Comparison of ENCODE assay signal across 8 cellular contexts in genomic region chr3:53806182-53807116, GRCh38. TPM values are rescaled to one million over a fixed set of nuclear protein-coding genes. Genes with fewer than 3 reads are reported as not detected.
DNase-seq lines count a peak whose midpoint lies in the region; ATAC-seq, FAIRE-seq and TF ChIP-seq lines count a peak whose summit lies in the region.
"Had no signal": no experiment of that assay in that cellular context is flagged by ENCODE, and none has a peak within 500 bp of the region (broad histone marks: within the 10 kb centered on the region; RNA-seq: fewer than 3 reads in every experiment).

No MANE protein-coding gene starts in this region.

- peak; percentile 89 for FAIRE-seq in islet of Langerhans (lab: Jason Lieb, UNC)

- no peak for TF ChIP-seq EP300 in transverse colon (IDR thresholded peaks at IDR 0.05; ENCODE audit: low read depth)

- peak; percentile 46 for DNase-seq in SW480 (ENCODE audit: low spot score)
- peak; percentile 65 for DNase-seq in transverse colon
- DNase-seq in HuH-7 (ENCODE audit: low spot score) = no peak
- DNase-seq in SW 1271 (lab: John Stamatoyannopoulos, UW) = no peak
- DNase-seq: WERI-Rb-1 had no signal

- H3K27ac ChIP-seq in transverse colon = peak overlapping the region in 3 of 4 donors; percentile 19 to 65 (median 42)
- H3K27ac ChIP-seq: WERI-Rb-1 had no signal

- 43 to 63% methylated on average over 4 to 10 of the region's 10 CpGs for WGBS in transverse colon (ENCODE audit: low coverage in 1 of 2), 2 donors

- TF ChIP-seq CTCF in transverse colon (IDR thresholded peaks at IDR 0.05) = no peak

- H3K9me3 ChIP-seq in transverse colon = no peaks in the 10 kb centered on the region

- H3K4me1 ChIP-seq in transverse colon = peaks cover 0 to 14% (median 12%) of the 10 kb centered on the region in 4 donors

- H3K27me3 ChIP-seq in transverse colon = no peaks in the 10 kb centered on the region

- TF ChIP-seq POLR2A in transverse colon (IDR thresholded peaks at IDR 0.05) = peak; percentile 22

- no peak overlapping the region for H3K4me3 ChIP-seq in transverse colon

- peak; percentile 54 for ATAC-seq in GM21447 (IDR thresholded peaks at IDR 0.05; ENCODE audit: unreplicated experiment)
- no peak for ATAC-seq in activated CD4-positive, CD25-positive, alpha-beta regulatory T cell treated with anti-CD3 and anti-CD28 coated beads, Interleukin-2, amount 50 U/mL, for 24 hours

- in situ Hi-C loops in transverse colon (cut with MboI; ENCODE audit: low pct_ligation_motif_present in 1 of 4, low pct_unique_long_range_greater_than_20kb in 1 of 4, low sequenced_read_pairs in 3 of 4) = no loop called here

- H3K36me3 ChIP-seq in transverse colon = no peaks in the 10 kb centered on the region
- H3K36me3 ChIP-seq: WERI-Rb-1 had no signal

- intact Hi-C loops in transverse colon (cut with DNase I; ENCODE audit: low total_unique reads) = no loop called here

RNA-seq across cellular contexts. Expression of gene CHDH, which starts 39.8 kb away (rescaled TPM):
- total RNA-seq in transverse colon = 100 to 1,000 TPM in 1 of 4 donors, 10 to 100 TPM in 3; 36.5 to 114 (median 53.7) TPM

RNA-seq across cellular contexts. Expression of gene IL17RB, which starts 39.9 kb away (rescaled TPM):
- total RNA-seq in transverse colon = 10 to 100 TPM in 3 of 4 donors, not detected in 1; 26.0 to 36.5 (median 32.8) TPM

Comparison
In these comparisons a context has a peak if more than half of its experiments do, and no peak if none do; other contexts are left out.
1. DNase-seq: peak in SW480 (single experiment) and transverse colon (single experiment); none in HuH-7 (single experiment) and SW 1271 (0 of 2).